Comparison of ENCODE assay signal across 10 cellular contexts in genomic region chr1:170660874-170661645, GRCh38. TPM values are rescaled to one million over a fixed set of nuclear protein-coding genes. Genes with fewer than 3 reads are reported as not detected.
DNase-seq lines count a peak whose midpoint lies in the region; ATAC-seq and TF ChIP-seq lines count a peak whose summit lies in the region.
"Had no signal": no experiment of that assay in that cellular context is flagged by ENCODE, and none has a peak within 500 bp of the region (broad histone marks: within the 10 kb centered on the region; RNA-seq: fewer than 3 reads in every experiment).

No MANE protein-coding gene starts in this region.

- TF ChIP-seq POLR2A in gastrocnemius medialis (IDR thresholded peaks at IDR 0.05) = no peak

- intact Hi-C loops in right cardiac atrium (cut with DNase I) (loop anchor here in 1 of 4 donors (10.0 kb wide), 1 partner anchor 126 kb away; the partner anchor contains the start of gene GORAB), gastrocnemius medialis (cut with DNase I; ENCODE audit: low total_unique reads) (loop anchor here (2.0 kb wide), 1 partner anchor 128 kb away; the partner anchor contains the start of gene GORAB)

- peak overlapping the region; percentile 90 for H3K4me3 ChIP-seq in adipocyte (ENCODE audit: low read length)
- peak overlapping the region; percentile 76 for H3K4me3 ChIP-seq in right cardiac atrium (ENCODE audit: low read length)
- peak overlapping the region; percentile 82 to 93 (median 88) for H3K4me3 ChIP-seq in gastrocnemius medialis

- TF ChIP-seq CTCF in gastrocnemius medialis (IDR thresholded peaks at IDR 0.05 in 4 of 5, conservative IDR thresholded peaks at IDR 0.05 in 1 of 5) = no peak

- no peaks in the 10 kb centered on the region for H3K36me3 ChIP-seq in adipocyte (ENCODE audit: control insufficient read depth, insufficient read depth, low read length, severe bottlenecking)
- H3K36me3 ChIP-seq in gastrocnemius medialis = no peaks in the 10 kb centered on the region

- CTCF ChIA-PET in activated CD4-positive, alpha-beta memory T cell treated with anti-CD3 and anti-CD28 coated beads, Interleukin-2, amount 10 ng/mL, durations not matched to agents 7 days and 5 days (lab: Charles Lee) = no interaction called here

- ATAC-seq in GM18868 (IDR thresholded peaks at IDR 0.05; ENCODE audit: unreplicated experiment) = peak; percentile 35
- peak in 1 of 2 donors; percentile 2 for ATAC-seq in right cardiac atrium
- no peak for ATAC-seq in gastrocnemius medialis
- no peak for ATAC-seq in HG03342 (IDR thresholded peaks at IDR 0.05; ENCODE audit: unreplicated experiment)

- WGBS in right cardiac atrium = 16% methylated on average over 54 of the region's 54 CpGs

- H3K4me1 ChIP-seq in adipocyte (ENCODE audit: control insufficient read depth, insufficient read depth, low read length) (peaks cover 16% of the 10 kb centered on the region), right cardiac atrium (ENCODE audit: control insufficient read depth, insufficient read depth, low read length) (peaks cover 2% of the 10 kb centered on the region), gastrocnemius medialis (peaks cover 4 to 12% of the 10 kb centered on the region in 2 donors)

- H3K9me3 ChIP-seq in adipocyte (ENCODE audit: control insufficient read depth, low read length) (no peaks in the 10 kb centered on the region), right cardiac atrium (ENCODE audit: control insufficient read depth, low read length) (no peaks in the 10 kb centered on the region), gastrocnemius medialis (no peaks in the 10 kb centered on the region)

- H3K36me3 Mint-ChIP-seq in activated CD4-positive, alpha-beta memory T cell treated with anti-CD3 and anti-CD28 coated beads, Interleukin-2, amount 10 ng/mL, durations not matched to agents 7 days and 5 days (ENCODE audit: low read depth) = peaks cover 3% of the 10 kb centered on the region

- H3K4me1 Mint-ChIP-seq in activated CD4-positive, alpha-beta memory T cell treated with anti-CD3 and anti-CD28 coated beads, Interleukin-2, amount 10 ng/mL, durations not matched to agents 7 days and 5 days = peaks cover 17% of the 10 kb centered on the region

- H3K9me3 Mint-ChIP-seq in activated CD4-positive, alpha-beta memory T cell treated with anti-CD3 and anti-CD28 coated beads, Interleukin-2, amount 10 ng/mL, durations not matched to agents 7 days and 5 days = no peaks in the 10 kb centered on the region

- H3K9ac ChIP-seq in adipocyte (ENCODE audit: low read length) = peak overlapping the region; percentile 61

- H3K27ac ChIP-seq in right cardiac atrium (ENCODE audit: low read length) (no peak overlapping the region), gastrocnemius medialis (peak overlapping the region; percentile 90 to 100 (median 96))

- DNase-seq in adipocyte (ENCODE audit: low read depth) (peak; percentile 81), right cardiac atrium (peak; percentile 30 to 70 (median 66)), gastrocnemius medialis (peak in 1 of 2 donors; percentile 17), NK-92 (lab: John Stamatoyannopoulos, UW; ENCODE audit: unreplicated experiment) (no peak), iPS-NIHi7 (ENCODE audit: extremely low spot score) (no peak)
- DNase-seq in activated CD4-positive, alpha-beta memory T cell treated with anti-CD3 and anti-CD28 coated beads, Interleukin-2, amount 10 ng/mL, durations not matched to agents 7 days and 5 days = no peak
- DNase-seq: KG1, RPMI8226 had no signal

- peaks cover 77% of the 10 kb centered on the region for H3K27me3 Mint-ChIP-seq in activated CD4-positive, alpha-beta memory T cell treated with anti-CD3 and anti-CD28 coated beads, Interleukin-2, amount 10 ng/mL, durations not matched to agents 7 days and 5 days

- H3K27ac Mint-ChIP-seq in activated CD4-positive, alpha-beta memory T cell treated with anti-CD3 and anti-CD28 coated beads, Interleukin-2, amount 10 ng/mL, durations not matched to agents 7 days and 5 days = no peak overlapping the region

- H3K27me3 ChIP-seq in adipocyte (replicated peaks; ENCODE audit: control insufficient read depth, insufficient read depth, low read length) = no peaks in the 10 kb centered on the region
- H3K27me3 ChIP-seq in right cardiac atrium (ENCODE audit: control insufficient read depth, insufficient read depth) = no peaks in the 10 kb centered on the region
- H3K27me3 ChIP-seq in gastrocnemius medialis = no peaks in the 10 kb centered on the region

- H3K4me3 Mint-ChIP-seq in activated CD4-positive, alpha-beta memory T cell treated with anti-CD3 and anti-CD28 coated beads, Interleukin-2, amount 10 ng/mL, durations not matched to agents 7 days and 5 days = no peak overlapping the region

- POLR2A ChIA-PET in activated CD4-positive, alpha-beta memory T cell treated with anti-CD3 and anti-CD28 coated beads, Interleukin-2, amount 10 ng/mL, durations not matched to agents 7 days and 5 days (lab: Charles Lee) = no interaction called here

- in situ Hi-C loops in gastrocnemius medialis (cut with MboI; ENCODE audit: low sequenced_read_pairs in 4 of 4) = loop anchor here in 3 of 4 donors (10.0 to 25.0 kb wide), 5 partner anchors 94 to 724 kb away; no protein-coding TSS in a partner anchor

RNA-seq across cellular contexts. Expression of gene PRRX1, which starts 2.9 kb away (rescaled TPM):
- total RNA-seq in right cardiac atrium (10 to 100 TPM; 60.3 to 72.8 (median 65.5) TPM), gastrocnemius medialis (100 to 1,000 TPM in 1 of 4 donors, 10 to 100 TPM in 3; 35.3 to 120 (median 64.3) TPM)
- 39.9 TPM for polyA plus RNA-seq in right cardiac atrium
- not detected for total RNA-seq in activated CD4-positive, alpha-beta memory T cell treated with anti-CD3 and anti-CD28 coated beads, Interleukin-2, amount 10 ng/mL, durations not matched to agents 7 days and 5 days

Comparison
In these comparisons a context has a peak if more than half of its experiments do, and no peak if none do; other contexts are left out.
1. DNase-seq: peak in adipocyte (single experiment) and right cardiac atrium (3 of 3); none in activated CD4-positive, alpha-beta memory T cell treated with anti-CD3 and anti-CD28 coated beads, Interleukin-2, amount 10 ng/mL, durations not matched to agents 7 days and 5 days (single experiment), NK-92 (single experiment) and iPS-NIHi7 (single experiment).
2. RNA of gene PRRX1, which starts 2.9 kb away (total RNA-seq): 35.3 to 120 TPM in gastrocnemius medialis and 60.3 to 72.8 TPM in right cardiac atrium; not detected in activated CD4-positive, alpha-beta memory T cell treated with anti-CD3 and anti-CD28 coated beads, Interleukin-2, amount 10 ng/mL, durations not matched to agents 7 days and 5 days; every median in the first group is over 10 times any median in the second.
3. Peak in every context shown above with its lines, with median percentiles within 50 percentile points of each other: H3K4me3 ChIP-seq.